16 cellular contexts compared by ENCODE assay signal in genomic region chr16:17301184-17301583, GRCh38.
"Had no signal": no experiment of that assay in that cellular context is flagged by ENCODE, and none has a peak within 500 bp of the region (broad histone marks: within the 10 kb centered on the region; RNA-seq: fewer than 3 reads in every experiment).

No MANE protein-coding gene starts in this region.

- H3K27me3 ChIP-seq: breast epithelium, right lobe of liver, upper lobe of left lung had no signal

- H3K9me3 ChIP-seq: breast epithelium, lower lobe of right lung, right lobe of liver, upper lobe of left lung had no signal

- H3K27ac ChIP-seq: breast epithelium, lower lobe of right lung, right lobe of liver, upper lobe of left lung had no signal

- H3K36me3 ChIP-seq: breast epithelium, lower lobe of right lung, right lobe of liver, upper lobe of left lung had no signal

- H3K9me3 Mint-ChIP-seq: activated CD8-positive, alpha-beta T cell treated with anti-CD3 and anti-CD28 coated beads for 36 hours; activated T-cell treated with anti-CD3 and anti-CD28 coated beads, Interleukin-2, amount 50 U/mL, for 72 hours; immature natural killer cell; naive thymus-derived CD4-positive, alpha-beta T cell had no signal

- H3K4me3 Mint-ChIP-seq: activated CD8-positive, alpha-beta T cell treated with anti-CD3 and anti-CD28 coated beads for 36 hours; activated T-cell treated with anti-CD3 and anti-CD28 coated beads, Interleukin-2, amount 50 U/mL, for 72 hours; immature natural killer cell had no signal

- DNase-seq: activated CD8-positive, alpha-beta memory T cell treated with anti-CD3 and anti-CD28 coated beads, Interleukin-2, amount 50 U/mL, for 4 hours; activated CD8-positive, alpha-beta T cell treated with anti-CD3 and anti-CD28 coated beads for 36 hours; activated gamma-delta T cell treated with Interleukin-2 at 50 U/mL for 16 hours; activated T-cell treated with anti-CD3 and anti-CD28 coated beads, Interleukin-2, amount 50 U/mL, for 72 hours; aorta; immature natural killer cell; midbrain; naive thymus-derived CD4-positive, alpha-beta T cell; nucleus accumbens; right lobe of liver; stimulated activated CD4-positive, alpha-beta T cell treated with anti-CD3 and anti-CD28 coated beads, Interleukin-2, amount 100 ng/mL, for 24 hours; stimulated activated naive CD4-positive, alpha-beta T cell treated with Interleukin-2 at 50 U/mL for 16 hours had no signal

- H3K27ac Mint-ChIP-seq: activated CD8-positive, alpha-beta T cell treated with anti-CD3 and anti-CD28 coated beads for 36 hours; activated T-cell treated with anti-CD3 and anti-CD28 coated beads, Interleukin-2, amount 50 U/mL, for 72 hours had no signal

- H3K4me3 ChIP-seq: breast epithelium, lower lobe of right lung, right lobe of liver, upper lobe of left lung had no signal

- H3K27me3 Mint-ChIP-seq: activated CD8-positive, alpha-beta T cell treated with anti-CD3 and anti-CD28 coated beads for 36 hours; naive thymus-derived CD4-positive, alpha-beta T cell had no signal

- ATAC-seq: activated CD8-positive, alpha-beta T cell treated with anti-CD3 and anti-CD28 coated beads for 36 hours; activated T-cell treated with anti-CD3 and anti-CD28 coated beads, Interleukin-2, amount 50 U/mL, for 72 hours had no signal

- FAIRE-seq: endometrium had no signal

- H3K36me3 Mint-ChIP-seq: immature natural killer cell had no signal
